In the genomic region with DNA sequence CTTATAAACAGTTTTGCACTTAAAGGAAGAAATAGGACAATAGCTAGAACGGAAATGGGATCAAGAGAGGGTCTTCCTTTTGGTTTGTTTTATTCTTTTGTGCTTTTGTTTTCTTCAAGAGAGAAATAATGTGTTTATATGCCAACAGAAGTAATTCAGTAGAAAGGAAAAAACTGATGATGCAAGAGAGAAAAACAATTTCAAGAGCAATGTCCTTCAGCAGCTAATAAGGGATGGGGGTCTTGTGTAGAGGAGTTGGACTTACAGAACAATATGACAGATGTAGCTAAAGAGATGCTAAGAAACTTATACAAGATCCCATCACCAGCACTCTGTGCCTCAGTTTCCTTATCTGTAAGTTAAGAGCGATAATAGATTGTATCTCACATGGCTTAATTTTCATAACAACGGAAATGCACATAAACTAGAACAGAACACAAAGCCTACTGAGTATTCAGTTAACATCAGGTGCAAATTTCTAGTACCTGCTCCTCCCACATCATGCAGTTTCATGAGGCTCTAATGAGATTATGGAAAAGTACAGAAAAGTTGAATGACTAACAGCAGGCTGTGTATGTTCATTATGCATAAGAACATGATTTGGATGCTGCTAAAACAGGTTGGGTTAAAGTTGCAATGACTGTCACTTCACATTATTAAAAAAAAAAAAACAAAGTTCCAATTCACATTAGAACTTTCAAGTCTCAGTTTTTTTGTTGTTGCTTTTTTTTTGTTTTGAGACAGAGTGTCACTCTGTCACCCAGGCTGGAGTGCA, we compare ENCODE assay signal across 10 cellular contexts.
"Had no signal": no experiment of that assay in that cellular context is flagged by ENCODE, and none has a peak within 500 bp of the region (broad histone marks: within the 10 kb centered on the region; RNA-seq: fewer than 3 reads in every experiment).

No MANE protein-coding gene starts in this region.

- H3K27ac Mint-ChIP-seq: activated naive CD4-positive, alpha-beta T cell treated with anti-CD3 and anti-CD28 coated beads, Interleukin-2, amount 10 ng/mL, durations not matched to agents 7 days and 5 days had no signal

- H3K9me3 ChIP-seq: thyroid gland, vagina had no signal

- H2AFZ ChIP-seq: parathyroid adenoma had no signal

- H3K9ac ChIP-seq: parathyroid adenoma had no signal

- H3K4me3 ChIP-seq: thyroid gland, vagina had no signal

- H3K4me1 ChIP-seq: parathyroid adenoma had no signal

- H3K4me3 Mint-ChIP-seq: activated naive CD4-positive, alpha-beta T cell treated with anti-CD3 and anti-CD28 coated beads, Interleukin-2, amount 10 ng/mL, durations not matched to agents 7 days and 5 days had no signal

- H3K36me3 ChIP-seq: brain microvascular endothelial cell, thyroid gland, vagina had no signal

- H3K27ac ChIP-seq: brain microvascular endothelial cell, parathyroid adenoma, thyroid gland, vagina had no signal

- DNase-seq: activated CD4-positive, alpha-beta T cell treated with anti-CD3 and anti-CD28 coated beads for 48 hours; activated naive CD4-positive, alpha-beta T cell treated with anti-CD3 and anti-CD28 coated beads, Interleukin-2, amount 10 ng/mL, durations not matched to agents 7 days and 5 days; amygdala; brain microvascular endothelial cell; dermis blood vessel endothelial cell; hypothalamus; stimulated activated CD4-positive, alpha-beta T cell treated with anti-CD3 and anti-CD28 coated beads, Interleukin-4, amount 100 ng/mL, for 1 hour; thyroid gland had no signal

- H3K27me3 ChIP-seq: brain microvascular endothelial cell, thyroid gland, vagina had no signal

- H3K27me3 Mint-ChIP-seq: activated naive CD4-positive, alpha-beta T cell treated with anti-CD3 and anti-CD28 coated beads, Interleukin-2, amount 10 ng/mL, durations not matched to agents 7 days and 5 days had no signal
